Comparison of ENCODE assay signal across 10 cellular contexts in genomic region chr2:28662468-28663095, GRCh38.
DNase-seq lines count a peak whose midpoint lies in the region; ATAC-seq, FAIRE-seq and TF ChIP-seq lines count a peak whose summit lies in the region.
"Had no signal": no experiment of that assay in that cellular context is flagged by ENCODE, and none has a peak within 500 bp of the region (broad histone marks: within the 10 kb centered on the region; RNA-seq: fewer than 3 reads in every experiment).

No MANE protein-coding gene starts in this region.

- TF ChIP-seq CTCF in endothelial cell of umbilical vein (IDR thresholded peaks at IDR 0.05; ENCODE audit: extremely low read depth in 1 of 2, insufficient read depth in 1 of 2, low read depth in 1 of 2, low read length in 2 of 2) (no peak), type B pancreatic cell (conservative IDR thresholded peaks at IDR 0.05) (no peak)

- peak overlapping the region; percentile 79 for H3K27ac Mint-ChIP-seq in type B pancreatic cell
- H3K27ac Mint-ChIP-seq: stimulated activated effector memory CD8-positive, alpha-beta T cell treated with anti-CD3 and anti-CD28 coated beads, Interleukin-12 subunit alpha, Interleukin-12 subunit beta, amount 100 ng/mL, for 72 hours had no signal

- no peak for ATAC-seq in HG02610 (IDR thresholded peaks at IDR 0.05; ENCODE audit: unreplicated experiment)
- ATAC-seq: stimulated activated effector memory CD8-positive, alpha-beta T cell treated with anti-CD3 and anti-CD28 coated beads, Interleukin-12 subunit alpha, Interleukin-12 subunit beta, amount 100 ng/mL, for 72 hours had no signal

- H3K36me3 Mint-ChIP-seq in type B pancreatic cell = no peaks in the 10 kb centered on the region
- H3K36me3 Mint-ChIP-seq: stimulated activated effector memory CD8-positive, alpha-beta T cell treated with anti-CD3 and anti-CD28 coated beads, Interleukin-12 subunit alpha, Interleukin-12 subunit beta, amount 100 ng/mL, for 72 hours had no signal

- H3K79me1 ChIP-seq in mesenchymal stem cell (replicated peaks; ENCODE audit: low read length, poor library complexity, severe bottlenecking) = no peaks in the 10 kb centered on the region

- CTCF ChIA-PET in endothelial cell of umbilical vein (lab: Charles Lee) = interaction anchor here (1.1 to 6.5 kb wide), 9 partner anchors 9 to 96 kb away, joined by 3 to 75 read pairs (median 15); partner anchors contain the start of gene PPP1CB

- H3K9me3 ChIP-seq in endothelial cell of umbilical vein (replicated peaks; ENCODE audit: control insufficient read depth, insufficient read depth, low read length) (no peaks in the 10 kb centered on the region), mesenchymal stem cell (ENCODE audit: control insufficient read depth, low read length) (no peaks in the 10 kb centered on the region), HAP-1 (no peaks in the 10 kb centered on the region)

- no peaks in the 10 kb centered on the region for H3K79me2 ChIP-seq in endothelial cell of umbilical vein (ENCODE audit: control insufficient read depth, insufficient read depth, low read length)

- peak overlapping the region; percentile 67 for H2AK5ac ChIP-seq in mesenchymal stem cell (ENCODE audit: low read length, severe bottlenecking)

- H3K9ac ChIP-seq in endothelial cell of umbilical vein (replicated peaks; ENCODE audit: extremely low read depth, insufficient read depth, low read length) (no peak overlapping the region), mesenchymal stem cell (ENCODE audit: low read length) (no peak overlapping the region)

- FAIRE-seq in endothelial cell of umbilical vein (lab: Jason Lieb, UNC) = peak; percentile 18
- FAIRE-seq: G401.6 had no signal

- in situ Hi-C loops in HAP-1 (cut with MboI; ENCODE audit: low sequenced_read_pairs) = no loop called here

- no TSS peak for BruUV-seq in endothelial cell of umbilical vein (replicated peaks; lab: Mats Ljungman, UMichigan)

- H2AFZ ChIP-seq in endothelial cell of umbilical vein (ENCODE audit: low read depth, low read length) = peak overlapping the region; percentile 18
- H2AFZ ChIP-seq in mesenchymal stem cell (ENCODE audit: low read depth, low read length) = no peak overlapping the region

- WGBS in mesenchymal stem cell = 62% methylated on average over 10 of the region's 10 CpGs

- H3K4me2 ChIP-seq in endothelial cell of umbilical vein (ENCODE audit: insufficient read depth, low read length) (no peak overlapping the region), mesenchymal stem cell (ENCODE audit: low read length, poor library complexity, severe bottlenecking) (peak overlapping the region; percentile 12)

- peak overlapping the region; percentile 80 for H4K91ac ChIP-seq in mesenchymal stem cell (ENCODE audit: low read length)

- peak overlapping the region in 1 of 2 experiments; percentile 54 for H3K4ac ChIP-seq in mesenchymal stem cell (ENCODE audit: low read depth in 1 of 2, low read length in 2 of 2)

- H3K27me3 ChIP-seq in endothelial cell of umbilical vein (ENCODE audit: control insufficient read depth in 2 of 2, insufficient read depth in 2 of 2, low read length in 2 of 2) (no peaks in the 10 kb centered on the region), mesenchymal stem cell (ENCODE audit: control insufficient read depth in 1 of 2, insufficient read depth in 1 of 2, low read length in 2 of 2) (no peaks in the 10 kb centered on the region), HAP-1 (ENCODE audit: low read depth) (no peaks in the 10 kb centered on the region)

- H3K4me3 Mint-ChIP-seq in type B pancreatic cell = peak overlapping the region; percentile 49
- H3K4me3 Mint-ChIP-seq: stimulated activated effector memory CD8-positive, alpha-beta T cell treated with anti-CD3 and anti-CD28 coated beads, Interleukin-12 subunit alpha, Interleukin-12 subunit beta, amount 100 ng/mL, for 72 hours had no signal

- H3K14ac ChIP-seq in mesenchymal stem cell (ENCODE audit: low read length in 2 of 2) = peak overlapping the region in 1 of 2 experiments; percentile 74

- no peaks in the 10 kb centered on the region for H4K20me1 ChIP-seq in endothelial cell of umbilical vein (replicated peaks; ENCODE audit: control insufficient read depth, extremely low read depth, insufficient read depth, low read length)

- dilution Hi-C loops in endothelial cell of umbilical vein (cut with MboI; ENCODE audit: extremely low pct_ligation_motif_present, low sequenced_read_pairs) = no loop called here

- no peak overlapping the region for H2BK120ac ChIP-seq in mesenchymal stem cell (ENCODE audit: low read depth, low read length)

- H3K9me3 Mint-ChIP-seq in type B pancreatic cell = no peaks in the 10 kb centered on the region
- H3K9me3 Mint-ChIP-seq: stimulated activated effector memory CD8-positive, alpha-beta T cell treated with anti-CD3 and anti-CD28 coated beads, Interleukin-12 subunit alpha, Interleukin-12 subunit beta, amount 100 ng/mL, for 72 hours had no signal

- H3K23ac ChIP-seq in mesenchymal stem cell (ENCODE audit: low read length in 2 of 2) = peak overlapping the region in 1 of 2 experiments; percentile 54

- H3K18ac ChIP-seq in mesenchymal stem cell (ENCODE audit: low read depth in 1 of 2, low read length in 2 of 2) = peak overlapping the region; percentile 71 to 79

- peak; percentile 17 for DNase-seq in NCI-H69 (lab: John Stamatoyannopoulos, UW)
- peak; percentile 35 for DNase-seq in endothelial cell of umbilical vein (ENCODE audit: low read depth, low spot score)
- peak; percentile 81 for DNase-seq in mesenchymal stem cell
- no peak for DNase-seq in type B pancreatic cell (ENCODE audit: extremely low spot score, unreplicated experiment)
- DNase-seq in HAP-1 (ENCODE audit: low spot score in 2 of 2) = no peak
- DNase-seq in stimulated activated CD4-positive, alpha-beta T cell treated with anti-CD3 and anti-CD28 coated beads, Interleukin-4, amount 100 ng/mL, for 4 hours = no peak
- no peak for DNase-seq in H4 (ENCODE audit: low spot score)

- no peak for TF ChIP-seq POLR2A in endothelial cell of umbilical vein (IDR thresholded peaks at IDR 0.05; ENCODE audit: low read depth, low read length)

- peak overlapping the region; percentile 41 for H4K8ac ChIP-seq in mesenchymal stem cell (ENCODE audit: low read length)

- H3K4me1 Mint-ChIP-seq in type B pancreatic cell (ENCODE audit: unreplicated experiment) = peaks cover 50% of the 10 kb centered on the region

- intact Hi-C loops in endothelial cell of umbilical vein (cut with micrococcal nuclease) = loop anchor here (1.0 to 5.0 kb wide), 3 partner anchors 54 to 91 kb away; no protein-coding TSS in a partner anchor

- H3K36me3 ChIP-seq in endothelial cell of umbilical vein (ENCODE audit: control insufficient read depth in 2 of 2, extremely low read depth in 1 of 2, insufficient read depth in 2 of 2, low read length in 2 of 2) = no peaks in the 10 kb centered on the region
- H3K36me3 ChIP-seq in mesenchymal stem cell (ENCODE audit: control insufficient read depth in 1 of 2, insufficient read depth in 2 of 2, low read depth in 1 of 2, low read length in 2 of 2) = no peaks in the 10 kb centered on the region
- H3K36me3 ChIP-seq in HAP-1 (replicated peaks) = no peaks in the 10 kb centered on the region

- H3K4me3 ChIP-seq in endothelial cell of umbilical vein (replicated peaks in 1 of 3; ENCODE audit: insufficient read depth in 1 of 3, low read depth in 1 of 3, low read length in 3 of 3) (no peak overlapping the region), mesenchymal stem cell (ENCODE audit: insufficient read depth in 1 of 2, low read depth in 1 of 2, low read length in 2 of 2) (no peak overlapping the region), HAP-1 (no peak overlapping the region)

- peak overlapping the region; percentile 35 to 95 for H2BK12ac ChIP-seq in mesenchymal stem cell (ENCODE audit: low read length in 2 of 2)

- peak overlapping the region; percentile 21 for H3K27ac ChIP-seq in endothelial cell of umbilical vein (ENCODE audit: insufficient read depth, low read depth, low read length)
- peak overlapping the region; percentile 82 for H3K27ac ChIP-seq in mesenchymal stem cell (ENCODE audit: low read length, poor library complexity, severe bottlenecking)

- POLR2A ChIA-PET in endothelial cell of umbilical vein (lab: Charles Lee) = no interaction called here

- peaks cover 42% of the 10 kb centered on the region for H3K4me1 ChIP-seq in endothelial cell of umbilical vein (ENCODE audit: control insufficient read depth, extremely low read depth, insufficient read depth, low read length)
- H3K4me1 ChIP-seq in mesenchymal stem cell (ENCODE audit: control insufficient read depth, insufficient read depth, low read depth, low read length) = peaks cover 26% of the 10 kb centered on the region
- no peaks in the 10 kb centered on the region for H3K4me1 ChIP-seq in HAP-1

- no peak overlapping the region for H2BK5ac ChIP-seq in mesenchymal stem cell (ENCODE audit: low read depth, low read length, poor library complexity, severe bottlenecking)

- no peak overlapping the region for H2BK15ac ChIP-seq in mesenchymal stem cell (ENCODE audit: low read depth, poor library complexity, severe bottlenecking)

- H3K9me1 ChIP-seq in endothelial cell of umbilical vein (replicated peaks; ENCODE audit: control insufficient read depth, extremely low read depth, insufficient read depth, low read length) = no peaks in the 10 kb centered on the region

- no peaks in the 10 kb centered on the region for H3K27me3 Mint-ChIP-seq in type B pancreatic cell

TF ChIP-seq in endothelial cell of umbilical vein, 7 proteins besides CTCF, POLR2A, EP300 and RAD21:
- TF ChIP-seq MYC (IDR thresholded peaks at IDR 0.05; ENCODE audit: low read depth, low read length) = no peak
- TF ChIP-seq GATA2 (IDR thresholded peaks at IDR 0.05; ENCODE audit: insufficient read depth, insufficient read length, low read depth, low read length) = no peak
- TF ChIP-seq MAX (IDR thresholded peaks at IDR 0.05; ENCODE audit: insufficient read depth, insufficient read length) = no peak
- TF ChIP-seq JUN (IDR thresholded peaks at IDR 0.05; ENCODE audit: borderline replicate concordance, insufficient read depth, insufficient read length, low read depth) = no peak
- no peak for TF ChIP-seq FOS (IDR thresholded peaks at IDR 0.05; ENCODE audit: borderline replicate concordance, insufficient read depth, low read length)
TF ChIP-seq in endothelial cell of umbilical vein: peak in this region for 0.

Comparison
In these comparisons a context has a peak if more than half of its experiments do, and no peak if none do; other contexts are left out.
1. DNase-seq: peak in NCI-H69 (single experiment), endothelial cell of umbilical vein (single experiment) and mesenchymal stem cell (single experiment); none in type B pancreatic cell (single experiment), HAP-1 (0 of 2), stimulated activated CD4-positive, alpha-beta T cell treated with anti-CD3 and anti-CD28 coated beads, Interleukin-4, amount 100 ng/mL, for 4 hours (0 of 2) and H4 (single experiment).